Comparison of ENCODE assay signal across 28 cellular contexts in the genomic region with DNA sequence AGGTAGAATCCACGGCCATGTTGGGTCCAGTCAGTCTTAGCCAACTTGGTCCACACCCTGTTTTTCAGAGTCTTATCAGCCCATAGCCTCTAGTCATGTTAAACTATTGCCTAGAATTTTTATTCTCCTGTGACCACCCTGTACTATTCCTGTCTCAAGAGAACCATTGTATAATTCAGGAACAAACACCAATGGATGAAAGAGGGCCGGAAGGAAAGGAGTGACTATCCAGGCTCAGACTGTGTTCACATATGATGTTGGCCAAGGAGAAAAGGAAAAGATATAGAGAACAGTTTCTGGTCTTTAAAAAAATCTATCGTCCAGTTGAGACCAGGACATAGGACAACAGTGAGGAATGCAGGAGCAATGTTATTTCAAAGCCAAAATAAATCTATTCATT.
"Had no signal": no experiment of that assay in that cellular context is flagged by ENCODE, and none has a peak within 500 bp of the region (broad histone marks: within the 10 kb centered on the region; RNA-seq: fewer than 3 reads in every experiment).

No MANE protein-coding gene starts in this region.

- H3K27ac ChIP-seq: esophagus muscularis mucosa, foreskin keratinocyte, heart right ventricle, lower lobe of right lung, neutrophil, ovary, sigmoid colon, suprapubic skin had no signal

- H3K36me3 Mint-ChIP-seq: activated naive CD8-positive, alpha-beta T cell; brain; natural killer cell treated with Interleukin-12 subunit alpha and Interleukin-12 subunit beta and Interleukin-15 and Interleukin-18, amount 100 ng/mL, for 72 hours; stimulated activated effector memory CD8-positive, alpha-beta T cell treated with anti-CD3 and anti-CD28 coated beads, Interleukin-12 subunit alpha, Interleukin-12 subunit beta, amount 100 ng/mL, for 72 hours had no signal

- H3K4me1 ChIP-seq: lower lobe of right lung had no signal

- H3K9me3 ChIP-seq: esophagus muscularis mucosa, heart right ventricle, lower lobe of right lung, mucosa of descending colon, neutrophil, ovary, sigmoid colon, suprapubic skin, tibial artery had no signal

- H3K4me3 ChIP-seq: esophagus muscularis mucosa, heart right ventricle, lower lobe of right lung, mucosa of descending colon, ovary, sigmoid colon, suprapubic skin, tibial artery had no signal

- DNase-seq: activated B cell treated with CpG ODN at 0.5 μM for 24 hours; activated naive CD4-positive, alpha-beta T cell; activated T-cell treated with anti-CD3 and anti-CD28 coated beads for 4 hours; anterior cingulate cortex; caudate nucleus; heart right ventricle; lower lobe of right lung; mucosa of descending colon; ovary; retina; sigmoid colon; small intestine; stimulated activated CD4-positive, alpha-beta T cell treated with anti-CD3 and anti-CD28 coated beads, Interleukin-4, amount 100 ng/mL, for 24 hours; tibial artery had no signal

- H3K27me3 Mint-ChIP-seq: activated B cell treated with CpG ODN at 0.5 μM for 24 hours, brain, progenitor cell of endocrine pancreas had no signal

- FAIRE-seq: small intestine had no signal

- H3K9me3 Mint-ChIP-seq: activated B cell treated with CpG ODN at 0.5 μM for 24 hours; activated T-cell treated with anti-CD3 and anti-CD28 coated beads, Interleukin-2, amount 50 U/mL, for 72 hours; dendritic cell treated with granulocyte-macrophage colony-stimulating factor and Interleukin-4, amounts not matched to agents 40 ng/mL and 50 ng/mL, for 4 days; endodermal cell; natural killer cell treated with Interleukin-12 subunit alpha and Interleukin-12 subunit beta and Interleukin-15 and Interleukin-18, amount 100 ng/mL, for 72 hours; stimulated activated effector memory CD8-positive, alpha-beta T cell treated with anti-CD3 and anti-CD28 coated beads, Interleukin-12 subunit alpha, Interleukin-12 subunit beta, amount 100 ng/mL, for 72 hours had no signal

- H3K27me3 ChIP-seq: esophagus muscularis mucosa, foreskin keratinocyte, heart right ventricle, neutrophil, ovary, sigmoid colon, suprapubic skin, tibial artery had no signal

- H3K27ac Mint-ChIP-seq: activated B cell treated with CpG ODN at 0.5 μM for 24 hours; activated CD4-positive, alpha-beta T cell treated with anti-CD3 and anti-CD28 coated beads for 36 hours; activated naive CD8-positive, alpha-beta T cell; activated T-cell treated with anti-CD3 and anti-CD28 coated beads, Interleukin-2, amount 50 U/mL, for 72 hours; brain; dendritic cell treated with granulocyte-macrophage colony-stimulating factor and Interleukin-4, amounts not matched to agents 40 ng/mL and 50 ng/mL, for 4 days; endodermal cell; progenitor cell of endocrine pancreas had no signal

- H3K36me3 ChIP-seq: esophagus muscularis mucosa, heart right ventricle, lower lobe of right lung, neutrophil, ovary, sigmoid colon, suprapubic skin, tibial artery had no signal

- H3K4me3 Mint-ChIP-seq: activated CD4-positive, alpha-beta T cell treated with anti-CD3 and anti-CD28 coated beads for 36 hours; activated naive CD8-positive, alpha-beta T cell; brain; dendritic cell treated with granulocyte-macrophage colony-stimulating factor and Interleukin-4, amounts not matched to agents 40 ng/mL and 50 ng/mL, for 4 days; endodermal cell; stimulated activated effector memory CD8-positive, alpha-beta T cell treated with anti-CD3 and anti-CD28 coated beads, Interleukin-12 subunit alpha, Interleukin-12 subunit beta, amount 100 ng/mL, for 72 hours had no signal

- ATAC-seq: left lobe of liver, lower lobe of right lung, mucosa of descending colon had no signal
